In the genomic region with DNA sequence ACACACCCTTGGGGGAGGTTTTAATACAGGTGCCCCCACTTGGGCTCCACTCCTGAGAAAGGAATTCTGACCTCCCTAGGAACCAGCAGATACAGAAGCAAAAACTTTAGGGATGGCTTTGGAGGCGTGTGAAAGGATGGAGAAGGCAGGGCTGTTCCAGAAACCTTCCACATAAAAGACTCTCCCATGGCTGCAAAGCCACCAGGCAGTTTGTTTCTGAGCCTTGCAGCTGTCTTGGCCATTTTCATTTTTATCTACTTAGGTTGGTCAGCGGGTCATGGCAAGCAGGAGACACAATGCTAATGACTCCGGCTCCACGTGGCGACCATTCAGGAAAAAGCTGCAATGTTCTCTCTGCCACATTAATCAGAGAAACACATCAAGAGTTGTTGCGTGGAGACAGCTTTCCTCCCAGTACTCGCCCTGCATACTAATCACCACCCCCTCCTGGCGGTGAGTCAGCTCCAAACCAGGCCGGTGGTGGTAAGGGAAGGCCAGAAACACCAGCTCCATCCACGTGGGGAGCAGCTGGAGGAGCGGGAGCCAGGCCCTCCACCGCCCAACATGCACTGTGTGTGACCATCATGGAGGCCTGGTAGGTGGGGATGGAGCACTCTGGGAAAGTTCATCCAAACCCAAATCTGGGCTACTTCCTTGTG, we compare ENCODE assay signal across 8 cellular contexts. TPM values are rescaled to one million over a fixed set of nuclear protein-coding genes. Genes with fewer than 3 reads are reported as not detected.
DNase-seq lines count a peak whose midpoint lies in the region; ATAC-seq and TF ChIP-seq lines count a peak whose summit lies in the region.

No MANE protein-coding gene starts in this region.

- no peak for TF ChIP-seq EP300 in tibial nerve (IDR thresholded peaks at IDR 0.05)

- H3K9me3 ChIP-seq in OCI-LY1 (ENCODE audit: low read length): no peaks in the 10 kb centered on the region
- H3K9me3 ChIP-seq in tibial nerve: peaks cover 0 to 14% (median 0%) of the 10 kb centered on the region in 4 donors

- H3K79me2 ChIP-seq in OCI-LY1 (ENCODE audit: insufficient read depth, low read length): no peaks in the 10 kb centered on the region

- H3K27ac ChIP-seq in OCI-LY1 (ENCODE audit: low read depth, low read length, poor library complexity, severe bottlenecking): no peak overlapping the region
- no peak overlapping the region for H3K27ac ChIP-seq in tibial nerve

- peak; percentile 44 for DNase-seq in activated T-cell treated with anti-CD3 and anti-CD28 coated beads, Interleukin-2, amount 50 U/mL, for 1 hour
- DNase-seq in activated T-cell treated with anti-CD3 and anti-CD28 coated beads for 4 hours: no peak
- peak; percentile 98 for DNase-seq in dermis blood vessel endothelial cell
- peak; percentile 92 for DNase-seq in myocyte (ENCODE audit: low read depth)
- no peak for DNase-seq in tibial nerve (ENCODE audit: low spot score in 2 of 2)
- DNase-seq in ACHN: no peak

- H3K9me2 ChIP-seq in OCI-LY1 (ENCODE audit: low read depth, low read length): no peaks in the 10 kb centered on the region

- H3K4me2 ChIP-seq in OCI-LY1 (ENCODE audit: low read length): no peak overlapping the region

- no peaks in the 10 kb centered on the region for H3K4me1 ChIP-seq in OCI-LY1 (ENCODE audit: insufficient read depth, low read length, severe bottlenecking)
- H3K4me1 ChIP-seq in tibial nerve: peaks cover 0 to 8% (median 0%) of the 10 kb centered on the region in 4 donors

- peaks cover 3% of the 10 kb centered on the region; the same call in 1 of the 2 replicates for H3K27me3 ChIP-seq in OCI-LY1 (ENCODE audit: insufficient read depth, low read length)
- H3K27me3 ChIP-seq in tibial nerve: no peaks in the 10 kb centered on the region

- H3K36me3 ChIP-seq in OCI-LY1 (ENCODE audit: insufficient read depth, low read length) (no peaks in the 10 kb centered on the region), tibial nerve (no peaks in the 10 kb centered on the region)

- no peak for TF ChIP-seq POLR2A in tibial nerve (IDR thresholded peaks at IDR 0.05)

- in situ Hi-C loops in ACHN (cut with HindIII; ENCODE audit: low pct_ligation_motif_present, low pct_unique_long_range_greater_than_20kb, low sequenced_read_pairs): no loop called here

- WGBS in tibial nerve, 2 donors: 44 to 52% methylated on average over 12 of the region's 12 CpGs

- no peaks in the 10 kb centered on the region for H3F3A ChIP-seq in OCI-LY1 (ENCODE audit: insufficient read depth, low read length)

- no peaks in the 10 kb centered on the region for H4K20me1 ChIP-seq in OCI-LY1 (ENCODE audit: insufficient read depth, low read length)

- TF ChIP-seq CTCF in OCI-LY1 (IDR thresholded peaks at IDR 0.05; ENCODE audit: low read length) (0 out of 2 replicates have a peak, but pooled peaks have one; percentile 10), tibial nerve (IDR thresholded peaks at IDR 0.05) (peak in 1 of 5 experiments; percentile 34)

- no peak overlapping the region for H3K9ac ChIP-seq in OCI-LY1 (ENCODE audit: low read length)

- H2AFZ ChIP-seq in OCI-LY1 (ENCODE audit: low read length): no peak overlapping the region

- H3K4me3 ChIP-seq in OCI-LY1 (ENCODE audit: low read depth, low read length, poor library complexity, severe bottlenecking) (no peak overlapping the region), tibial nerve (no peak overlapping the region)

- no peak for ATAC-seq in HG03097 (IDR thresholded peaks at IDR 0.05; ENCODE audit: low FRiP score, unreplicated experiment)

RNA-seq across cellular contexts. Expression of a gene that starts 30.9 kb away (rescaled TPM):
- total RNA-seq in dermis blood vessel endothelial cell (11.6 and 17.9 TPM in 2 replicates), myocyte (78.2 and 114 TPM in 2 replicates), tibial nerve (10 to 100 TPM; 52.4 to 69.2 (median 60.7) TPM)
- polyA plus RNA-seq in myocyte (2012): 43.7 TPM

RNA-seq across cellular contexts. Expression of a gene that starts 38.7 kb away (rescaled TPM):
- 13.5 and 14.1 TPM in 2 replicates for total RNA-seq in dermis blood vessel endothelial cell
- 30.7 and 42.9 TPM in 2 replicates for total RNA-seq in myocyte
- 12.4 TPM for polyA plus RNA-seq in myocyte (2012)
- total RNA-seq in tibial nerve: 10 to 100 TPM; 38.1 to 76.7 (median 41.5) TPM

Comparison
In these comparisons a context has a peak if more than half of its experiments do, and no peak if none do; other contexts are left out.
1. DNase-seq: peak in activated T-cell treated with anti-CD3 and anti-CD28 coated beads, Interleukin-2, amount 50 U/mL, for 1 hour (single experiment), dermis blood vessel endothelial cell (single experiment) and myocyte (single experiment); none in activated T-cell treated with anti-CD3 and anti-CD28 coated beads for 4 hours (single experiment), tibial nerve (0 of 2) and ACHN (single experiment).